Comparison of ENCODE assay signal across 12 cellular contexts in the genomic region with DNA sequence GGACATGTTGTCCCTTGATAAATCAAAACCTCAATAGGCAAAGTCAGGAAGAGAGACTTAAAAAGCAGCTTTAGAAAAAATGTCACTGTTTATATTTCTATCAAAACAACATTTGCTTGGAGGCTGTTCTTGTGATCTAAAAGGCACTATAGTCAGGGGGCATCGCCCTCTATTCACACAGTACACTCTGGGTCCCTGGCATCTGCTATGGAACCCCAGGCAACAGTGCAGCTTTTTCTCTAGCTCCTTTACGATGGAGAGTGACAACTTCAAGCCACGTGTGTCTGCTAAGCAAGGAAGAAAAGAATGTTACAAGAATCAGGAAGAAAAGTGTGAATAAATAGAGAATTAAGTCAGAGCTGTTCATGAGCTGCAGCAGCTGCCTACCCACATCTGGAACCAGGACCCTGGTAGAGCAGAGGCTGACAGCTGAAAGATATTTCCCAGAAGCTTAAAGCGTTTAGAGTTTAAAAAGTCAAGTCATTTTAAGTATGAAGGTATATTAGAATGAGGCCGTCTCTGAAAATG. TPM values are rescaled to one million over a fixed set of nuclear protein-coding genes. Genes with fewer than 3 reads are reported as not detected.
A peak's percentile ranks its signal among the peaks of the same experiment; 100 is the strongest.
DNase-seq lines count a peak whose midpoint lies in the region; ATAC-seq and TF ChIP-seq lines count a peak whose summit lies in the region.
"Had no signal": no experiment of that assay in that cellular context is flagged by ENCODE, and none has a peak within 500 bp of the region (broad histone marks: within the 10 kb centered on the region; RNA-seq: fewer than 3 reads in every experiment).

No MANE protein-coding gene starts in this region.

- peaks cover 7 to 45% of the 10 kb centered on the region in 2 donors for H3K4me1 ChIP-seq in lung (ENCODE audit: control insufficient read depth in 2 of 2, insufficient read depth in 2 of 2, low read length in 2 of 2)

- H3K4me3 Mint-ChIP-seq in HFFc6 (peak overlapping the region; percentile 98), glutamatergic neuron (ENCODE audit: unreplicated experiment) (no peak overlapping the region)
- no peak overlapping the region for H3K4me3 Mint-ChIP-seq in activated T-helper 1 cell treated with anti-CD3 and anti-CD28 coated beads, Interleukin-12 subunit alpha, Interleukin-12 subunit beta, Interleukin-2, Interleukin-4 antibody, amounts not matched to agents 30 ng/mL and 10 ng/mL and 1 ng/mL, durations not matched to agents 14 hours and 24 hours and 36 hours
- H3K4me3 Mint-ChIP-seq: neural crest cell; T-helper 1 cell treated with Interleukin-12 subunit alpha and Interleukin-12 subunit beta and Interleukin-4 antibody, amounts not matched to agents 30 μg/mL and 1 μg/mL, for 36 hours had no signal

- DNase-seq in HFFc6 (no peak), coronary artery (ENCODE audit: low spot score) (no peak), lung (ENCODE audit: low spot score) (no peak), SW 1271 (lab: John Stamatoyannopoulos, UW) (no peak), glutamatergic neuron (no peak), cerebellar cortex (ENCODE audit: low spot score) (no peak)
- no peak for DNase-seq in activated T-helper 1 cell treated with anti-CD3 and anti-CD28 coated beads, Interleukin-12 subunit alpha, Interleukin-12 subunit beta, Interleukin-2, Interleukin-4 antibody, amounts not matched to agents 30 ng/mL and 10 ng/mL and 1 ng/mL, durations not matched to agents 14 hours and 24 hours and 36 hours (ENCODE audit: low spot score)
- DNase-seq: NCI-H1417 treated with DMSO at 0.1 percent for 48 hours; NK-92 treated with Interleukin-12 subunit alpha and Interleukin-12 subunit beta, amount 100 ng/mL, for 24 hours had no signal

- peaks cover 96% of the 10 kb centered on the region for H3K36me3 Mint-ChIP-seq in HFFc6 (ENCODE audit: low read depth)
- no peaks in the 10 kb centered on the region for H3K36me3 Mint-ChIP-seq in activated T-helper 1 cell treated with anti-CD3 and anti-CD28 coated beads, Interleukin-12 subunit alpha, Interleukin-12 subunit beta, Interleukin-2, Interleukin-4 antibody, amounts not matched to agents 30 ng/mL and 10 ng/mL and 1 ng/mL, durations not matched to agents 14 hours and 24 hours and 36 hours (ENCODE audit: low read depth)
- no peaks in the 10 kb centered on the region for H3K36me3 Mint-ChIP-seq in glutamatergic neuron (ENCODE audit: unreplicated experiment)

- ATAC-seq in lung (ENCODE audit: insufficient read depth, low FRiP score) = no peak

- TF ChIP-seq CTCF in HFFc6 (IDR thresholded peaks at IDR 0.05) = no peak
- no peak for TF ChIP-seq CTCF in coronary artery (IDR thresholded peaks at IDR 0.05)
- TF ChIP-seq CTCF in lung (IDR thresholded peaks at IDR 0.05; ENCODE audit: control extremely low read depth, extremely low read depth) = no peak
- TF ChIP-seq CTCF in glutamatergic neuron (IDR thresholded peaks at IDR 0.05; ENCODE audit: partially characterized antibody, unreplicated experiment) = no peak

- H3K27me3 ChIP-seq in lung (ENCODE audit: control insufficient read depth, insufficient read depth) = no peaks in the 10 kb centered on the region

- H3K27me3 Mint-ChIP-seq in HFFc6 (ENCODE audit: insufficient read depth) = peaks cover 61% of the 10 kb centered on the region
- peaks cover 6% of the 10 kb centered on the region for H3K27me3 Mint-ChIP-seq in activated T-helper 1 cell treated with anti-CD3 and anti-CD28 coated beads, Interleukin-12 subunit alpha, Interleukin-12 subunit beta, Interleukin-2, Interleukin-4 antibody, amounts not matched to agents 30 ng/mL and 10 ng/mL and 1 ng/mL, durations not matched to agents 14 hours and 24 hours and 36 hours (ENCODE audit: insufficient read depth)
- no peaks in the 10 kb centered on the region for H3K27me3 Mint-ChIP-seq in glutamatergic neuron (ENCODE audit: unreplicated experiment)

- H3K4me3 ChIP-seq in coronary artery = peak overlapping the region; percentile 52
- no peak overlapping the region for H3K4me3 ChIP-seq in lung

- peaks cover 21% of the 10 kb centered on the region; the same call in 1 of the 2 replicates for H3K9me3 Mint-ChIP-seq in HFFc6
- no peaks in the 10 kb centered on the region for H3K9me3 Mint-ChIP-seq in activated T-helper 1 cell treated with anti-CD3 and anti-CD28 coated beads, Interleukin-12 subunit alpha, Interleukin-12 subunit beta, Interleukin-2, Interleukin-4 antibody, amounts not matched to agents 30 ng/mL and 10 ng/mL and 1 ng/mL, durations not matched to agents 14 hours and 24 hours and 36 hours
- no peaks in the 10 kb centered on the region for H3K9me3 Mint-ChIP-seq in glutamatergic neuron (ENCODE audit: unreplicated experiment)
- H3K9me3 Mint-ChIP-seq: neural crest cell; T-helper 1 cell treated with Interleukin-12 subunit alpha and Interleukin-12 subunit beta and Interleukin-4 antibody, amounts not matched to agents 30 μg/mL and 1 μg/mL, for 36 hours had no signal

- peaks cover 100% of the 10 kb centered on the region for H3K4me1 Mint-ChIP-seq in HFFc6 (ENCODE audit: low read depth)
- H3K4me1 Mint-ChIP-seq in activated T-helper 1 cell treated with anti-CD3 and anti-CD28 coated beads, Interleukin-12 subunit alpha, Interleukin-12 subunit beta, Interleukin-2, Interleukin-4 antibody, amounts not matched to agents 30 ng/mL and 10 ng/mL and 1 ng/mL, durations not matched to agents 14 hours and 24 hours and 36 hours (ENCODE audit: low read depth) = no peaks in the 10 kb centered on the region
- peaks cover 29% of the 10 kb centered on the region for H3K4me1 Mint-ChIP-seq in glutamatergic neuron (ENCODE audit: low read depth, unreplicated experiment)

- H3K27ac Mint-ChIP-seq in HFFc6 = peak overlapping the region; percentile 99
- H3K27ac Mint-ChIP-seq in activated T-helper 1 cell treated with anti-CD3 and anti-CD28 coated beads, Interleukin-12 subunit alpha, Interleukin-12 subunit beta, Interleukin-2, Interleukin-4 antibody, amounts not matched to agents 30 ng/mL and 10 ng/mL and 1 ng/mL, durations not matched to agents 14 hours and 24 hours and 36 hours = no peak overlapping the region
- no peak overlapping the region for H3K27ac Mint-ChIP-seq in glutamatergic neuron (ENCODE audit: unreplicated experiment)
- H3K27ac Mint-ChIP-seq: T-helper 1 cell treated with Interleukin-12 subunit alpha and Interleukin-12 subunit beta and Interleukin-4 antibody, amounts not matched to agents 30 μg/mL and 1 μg/mL, for 36 hours had no signal

- no peaks in the 10 kb centered on the region for H3K9me3 ChIP-seq in lung (ENCODE audit: control insufficient read depth in 2 of 2, insufficient read depth in 1 of 2, low read length in 1 of 2)

- intact Hi-C loops in activated T-helper 1 cell treated with anti-CD3 and anti-CD28 coated beads, Interleukin-12 subunit alpha, Interleukin-12 subunit beta, Interleukin-2, Interleukin-4 antibody, amounts not matched to agents 30 ng/mL and 10 ng/mL and 1 ng/mL, durations not matched to agents 14 hours and 24 hours and 36 hours (cut with micrococcal nuclease) = no loop called here

- peak overlapping the region; percentile 79 to 81 for H3K27ac ChIP-seq in coronary artery
- H3K27ac ChIP-seq in lung (ENCODE audit: low read depth in 1 of 2, low read length in 1 of 2) = peak overlapping the region; percentile 47 to 49
- peak overlapping the region; percentile 46 for H3K27ac ChIP-seq in temporal lobe (ENCODE audit: low read depth, low read length)

- H3K36me3 ChIP-seq in lung (ENCODE audit: control insufficient read depth in 2 of 2, insufficient read depth in 2 of 2, low read length in 2 of 2) = peaks cover 0 to 8% of the 10 kb centered on the region in 2 donors

- WGBS in lung, 2 donors = 52 to 55% methylated on average over 5 of the region's 5 CpGs

RNA-seq across cellular contexts. Expression of gene RND3, which starts 11.2 kb away (rescaled TPM):
- 100 to 1,000 TPM; 365 to 525 (median 438) TPM for total RNA-seq in HFFc6 (2021; fragmentation: NEBNext Ultra II Directional; extraction: Animal tissue kit (Norgen Biotek cat#: 25700))
- 10 to 100 TPM; 42.7 to 43.7 TPM for total RNA-seq in lung
- polyA plus RNA-seq in lung = 10 to 100 TPM; 23.5 to 24.2 TPM
- total RNA-seq in temporal lobe = 116 TPM
- total RNA-seq in activated T-helper 1 cell treated with anti-CD3 and anti-CD28 coated beads, Interleukin-12 subunit alpha, Interleukin-12 subunit beta, Interleukin-2, Interleukin-4 antibody, amounts not matched to agents 30 ng/mL and 10 ng/mL and 1 ng/mL, durations not matched to agents 14 hours and 24 hours and 36 hours = not detected in 2 replicates
- total RNA-seq in glutamatergic neuron (ENCODE audit: unreplicated experiment) = 49.0 TPM

Comparison
In these comparisons a context has a peak if more than half of its experiments do, and no peak if none do; other contexts are left out.
1. RNA of gene RND3, which starts 11.2 kb away (total RNA-seq): 365 to 525 TPM in HFFc6, 116 TPM in temporal lobe (single experiment), 49.0 TPM in glutamatergic neuron (single experiment) and 42.7 to 43.7 TPM in lung; not detected in activated T-helper 1 cell treated with anti-CD3 and anti-CD28 coated beads, Interleukin-12 subunit alpha, Interleukin-12 subunit beta, Interleukin-2, Interleukin-4 antibody, amounts not matched to agents 30 ng/mL and 10 ng/mL and 1 ng/mL, durations not matched to agents 14 hours and 24 hours and 36 hours; every median in the first group is over 10 times any median in the second.
2. Peak in every context shown above with its lines, with median percentiles within 50 percentile points of each other: H3K27ac ChIP-seq.